Comparison of ENCODE assay signal across 1 cellular context in the genomic region with DNA sequence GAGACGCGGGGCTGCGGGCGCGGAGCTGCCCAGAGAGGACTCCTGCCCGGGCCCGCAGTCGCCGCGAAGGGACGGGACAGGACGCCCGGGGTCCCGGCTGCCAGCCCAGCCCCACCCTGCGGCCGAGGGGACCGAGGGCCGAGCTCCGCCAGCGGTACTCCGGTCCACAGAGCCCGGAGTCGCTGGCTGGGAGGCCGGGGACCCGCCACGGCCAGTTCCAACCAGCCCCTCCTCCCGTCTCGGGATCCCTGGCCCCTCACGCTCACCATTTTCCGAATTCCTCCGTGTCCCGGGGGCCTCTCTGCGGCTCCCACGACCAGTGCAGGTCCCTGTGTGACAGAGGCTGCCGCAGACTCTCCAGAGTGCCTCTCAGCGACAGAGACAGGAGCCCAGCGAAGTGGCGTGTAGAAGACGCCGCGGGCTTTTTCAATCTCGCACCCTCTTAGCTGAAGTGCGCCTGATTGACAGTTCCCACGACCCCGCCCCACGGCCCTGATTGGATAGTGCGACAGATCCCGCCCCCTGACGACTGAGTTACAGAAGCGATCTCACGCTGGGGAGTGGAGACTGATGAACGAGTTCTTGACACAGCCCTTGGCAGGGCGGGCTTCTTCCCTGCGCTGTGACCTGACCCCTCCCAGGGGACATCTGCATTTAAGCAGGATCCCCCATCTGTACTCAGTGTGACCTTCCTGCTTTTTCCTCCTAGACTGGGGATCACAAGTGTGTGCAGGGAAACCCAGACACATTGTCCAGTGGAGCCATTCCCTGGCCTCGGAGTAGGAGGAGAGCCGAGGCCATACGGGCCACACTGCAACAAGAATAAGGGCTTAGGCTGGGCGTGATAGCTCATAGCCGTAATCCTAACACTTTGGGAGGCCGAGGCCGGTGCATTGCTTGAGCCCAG.
A peak's percentile ranks its signal among the peaks of the same experiment; 100 is the strongest.
TF ChIP-seq lines count a peak whose summit lies in the region.

No MANE protein-coding gene starts in this region.

TF ChIP-seq in K562, 482 proteins besides CTCF, POLR2A, EP300 and RAD21 (continued from another document and continues in another):
- TF ChIP-seq, protein P1, sequence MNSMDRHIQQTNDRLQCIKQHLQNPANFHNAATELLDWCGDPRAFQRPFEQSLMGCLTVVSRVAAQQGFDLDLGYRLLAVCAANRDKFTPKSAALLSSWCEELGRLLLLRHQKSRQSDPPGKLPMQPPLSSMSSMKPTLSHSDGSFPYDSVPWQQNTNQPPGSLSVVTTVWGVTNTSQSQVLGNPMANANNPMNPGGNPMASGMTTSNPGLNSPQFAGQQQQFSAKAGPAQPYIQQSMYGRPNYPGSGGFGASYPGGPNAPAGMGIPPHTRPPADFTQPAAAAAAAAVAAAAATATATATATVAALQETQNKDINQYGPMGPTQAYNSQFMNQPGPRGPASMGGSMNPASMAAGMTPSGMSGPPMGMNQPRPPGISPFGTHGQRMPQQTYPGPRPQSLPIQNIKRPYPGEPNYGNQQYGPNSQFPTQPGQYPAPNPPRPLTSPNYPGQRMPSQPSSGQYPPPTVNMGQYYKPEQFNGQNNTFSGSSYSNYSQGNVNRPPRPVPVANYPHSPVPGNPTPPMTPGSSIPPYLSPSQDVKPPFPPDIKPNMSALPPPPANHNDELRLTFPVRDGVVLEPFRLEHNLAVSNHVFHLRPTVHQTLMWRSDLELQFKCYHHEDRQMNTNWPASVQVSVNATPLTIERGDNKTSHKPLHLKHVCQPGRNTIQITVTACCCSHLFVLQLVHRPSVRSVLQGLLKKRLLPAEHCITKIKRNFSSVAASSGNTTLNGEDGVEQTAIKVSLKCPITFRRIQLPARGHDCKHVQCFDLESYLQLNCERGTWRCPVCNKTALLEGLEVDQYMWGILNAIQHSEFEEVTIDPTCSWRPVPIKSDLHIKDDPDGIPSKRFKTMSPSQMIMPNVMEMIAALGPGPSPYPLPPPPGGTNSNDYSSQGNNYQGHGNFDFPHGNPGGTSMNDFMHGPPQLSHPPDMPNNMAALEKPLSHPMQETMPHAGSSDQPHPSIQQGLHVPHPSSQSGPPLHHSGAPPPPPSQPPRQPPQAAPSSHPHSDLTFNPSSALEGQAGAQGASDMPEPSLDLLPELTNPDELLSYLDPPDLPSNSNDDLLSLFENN (IDR thresholded peaks at IDR 0.05; ENCODE audit: low read depth in 2 of 2, low read length in 2 of 2): no peak
- TF ChIP-seq ZNF79 (CRISPR knock-in tag; IDR thresholded peaks at IDR 0.05; ENCODE audit: low read depth) (no peak), THRAP3 (IDR thresholded peaks at IDR 0.05; ENCODE audit: borderline replicate concordance) (no peak), ZBTB1 (CRISPR knock-in tag; IDR thresholded peaks at IDR 0.05; ENCODE audit: borderline replicate concordance, low read depth) (no peak), ZNF644 (tag; IDR thresholded peaks at IDR 0.05; ENCODE audit: low read depth) (no peak), SAFB2 (IDR thresholded peaks at IDR 0.05; ENCODE audit: borderline replicate concordance, low read depth, low read length, severe bottlenecking) (no peak), DMBX1 (CRISPR knock-in tag; IDR thresholded peaks at IDR 0.05; ENCODE audit: borderline replicate concordance) (no peak), KLF13 (tag; IDR thresholded peaks at IDR 0.05; ENCODE audit: borderline replicate concordance, low read depth) (no peak), PCBP1 (IDR thresholded peaks at IDR 0.05; ENCODE audit: low read depth, low read length, poor library complexity, severe bottlenecking) (peak; percentile 38), MEF2D (tag; conservative IDR thresholded peaks at IDR 0.05; ENCODE audit: low read depth) (no peak), CBX3 (IDR thresholded peaks at IDR 0.05; ENCODE audit: borderline replicate concordance in 1 of 2, low read length in 2 of 2) (no peak), SNIP1 (IDR thresholded peaks at IDR 0.05; ENCODE audit: low read depth) (no peak), POLR2AphosphoS2 (IDR thresholded peaks at IDR 0.05; ENCODE audit: low read length) (no peak), BHLHE40 (IDR thresholded peaks at IDR 0.05; ENCODE audit: low read length) (peak; percentile 5; the same call in 1 of the 2 replicates), TARDBP (IDR thresholded peaks at IDR 0.05) (no peak), EZH2 (IDR thresholded peaks at IDR 0.05; ENCODE audit: borderline replicate concordance, low read depth, low read length) (no peak), CREBBP (IDR thresholded peaks at IDR 0.05; ENCODE audit: low read depth, low read length) (no peak), YY1 (IDR thresholded peaks at IDR 0.05; ENCODE audit: borderline replicate concordance in 1 of 3, control insufficient read depth in 1 of 3, extremely low read depth in 1 of 3, insufficient read depth in 3 of 3, insufficient read length in 1 of 3, insufficient replicate concordance in 2 of 3, low read depth in 1 of 3, low read length in 2 of 3) (peak in 1 of 3 experiments; percentile 53), LEF1 (IDR thresholded peaks at IDR 0.05) (no peak), RAD51 (IDR thresholded peaks at IDR 0.05; ENCODE audit: borderline replicate concordance, low read depth) (no peak), ZEB2 (IDR thresholded peaks at IDR 0.05) (no peak)
- TF ChIP-seq, protein P2, sequence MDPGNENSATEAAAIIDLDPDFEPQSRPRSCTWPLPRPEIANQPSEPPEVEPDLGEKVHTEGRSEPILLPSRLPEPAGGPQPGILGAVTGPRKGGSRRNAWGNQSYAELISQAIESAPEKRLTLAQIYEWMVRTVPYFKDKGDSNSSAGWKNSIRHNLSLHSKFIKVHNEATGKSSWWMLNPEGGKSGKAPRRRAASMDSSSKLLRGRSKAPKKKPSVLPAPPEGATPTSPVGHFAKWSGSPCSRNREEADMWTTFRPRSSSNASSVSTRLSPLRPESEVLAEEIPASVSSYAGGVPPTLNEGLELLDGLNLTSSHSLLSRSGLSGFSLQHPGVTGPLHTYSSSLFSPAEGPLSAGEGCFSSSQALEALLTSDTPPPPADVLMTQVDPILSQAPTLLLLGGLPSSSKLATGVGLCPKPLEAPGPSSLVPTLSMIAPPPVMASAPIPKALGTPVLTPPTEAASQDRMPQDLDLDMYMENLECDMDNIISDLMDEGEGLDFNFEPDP (CRISPR knock-in tag; IDR thresholded peaks at IDR 0.05): no peak
- TF ChIP-seq, protein P3, sequence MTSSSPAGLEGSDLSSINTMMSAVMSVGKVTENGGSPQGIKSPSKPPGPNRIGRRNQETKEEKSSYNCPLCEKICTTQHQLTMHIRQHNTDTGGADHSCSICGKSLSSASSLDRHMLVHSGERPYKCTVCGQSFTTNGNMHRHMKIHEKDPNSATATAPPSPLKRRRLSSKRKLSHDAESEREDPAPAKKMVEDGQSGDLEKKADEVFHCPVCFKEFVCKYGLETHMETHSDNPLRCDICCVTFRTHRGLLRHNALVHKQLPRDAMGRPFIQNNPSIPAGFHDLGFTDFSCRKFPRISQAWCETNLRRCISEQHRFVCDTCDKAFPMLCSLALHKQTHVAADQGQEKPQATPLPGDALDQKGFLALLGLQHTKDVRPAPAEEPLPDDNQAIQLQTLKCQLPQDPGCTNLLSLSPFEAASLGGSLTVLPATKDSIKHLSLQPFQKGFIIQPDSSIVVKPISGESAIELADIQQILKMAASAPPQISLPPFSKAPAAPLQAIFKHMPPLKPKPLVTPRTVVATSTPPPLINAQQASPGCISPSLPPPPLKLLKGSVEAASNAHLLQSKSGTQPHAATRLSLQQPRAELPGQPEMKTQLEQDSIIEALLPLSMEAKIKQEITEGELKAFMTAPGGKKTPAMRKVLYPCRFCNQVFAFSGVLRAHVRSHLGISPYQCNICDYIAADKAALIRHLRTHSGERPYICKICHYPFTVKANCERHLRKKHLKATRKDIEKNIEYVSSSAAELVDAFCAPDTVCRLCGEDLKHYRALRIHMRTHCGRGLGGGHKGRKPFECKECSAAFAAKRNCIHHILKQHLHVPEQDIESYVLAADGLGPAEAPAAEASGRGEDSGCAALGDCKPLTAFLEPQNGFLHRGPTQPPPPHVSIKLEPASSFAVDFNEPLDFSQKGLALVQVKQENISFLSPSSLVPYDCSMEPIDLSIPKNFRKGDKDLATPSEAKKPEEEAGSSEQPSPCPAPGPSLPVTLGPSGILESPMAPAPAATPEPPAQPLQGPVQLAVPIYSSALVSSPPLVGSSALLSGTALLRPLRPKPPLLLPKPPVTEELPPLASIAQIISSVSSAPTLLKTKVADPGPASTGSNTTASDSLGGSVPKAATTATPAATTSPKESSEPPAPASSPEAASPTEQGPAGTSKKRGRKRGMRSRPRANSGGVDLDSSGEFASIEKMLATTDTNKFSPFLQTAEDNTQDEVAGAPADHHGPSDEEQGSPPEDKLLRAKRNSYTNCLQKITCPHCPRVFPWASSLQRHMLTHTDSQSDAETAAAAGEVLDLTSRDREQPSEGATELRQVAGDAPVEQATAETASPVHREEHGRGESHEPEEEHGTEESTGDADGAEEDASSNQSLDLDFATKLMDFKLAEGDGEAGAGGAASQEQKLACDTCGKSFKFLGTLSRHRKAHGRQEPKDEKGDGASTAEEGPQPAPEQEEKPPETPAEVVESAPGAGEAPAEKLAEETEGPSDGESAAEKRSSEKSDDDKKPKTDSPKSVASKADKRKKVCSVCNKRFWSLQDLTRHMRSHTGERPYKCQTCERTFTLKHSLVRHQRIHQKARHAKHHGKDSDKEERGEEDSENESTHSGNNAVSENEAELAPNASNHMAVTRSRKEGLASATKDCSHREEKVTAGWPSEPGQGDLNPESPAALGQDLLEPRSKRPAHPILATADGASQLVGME (CRISPR knock-in tag; IDR thresholded peaks at IDR 0.05): no peak
- TF ChIP-seq, protein P4, sequence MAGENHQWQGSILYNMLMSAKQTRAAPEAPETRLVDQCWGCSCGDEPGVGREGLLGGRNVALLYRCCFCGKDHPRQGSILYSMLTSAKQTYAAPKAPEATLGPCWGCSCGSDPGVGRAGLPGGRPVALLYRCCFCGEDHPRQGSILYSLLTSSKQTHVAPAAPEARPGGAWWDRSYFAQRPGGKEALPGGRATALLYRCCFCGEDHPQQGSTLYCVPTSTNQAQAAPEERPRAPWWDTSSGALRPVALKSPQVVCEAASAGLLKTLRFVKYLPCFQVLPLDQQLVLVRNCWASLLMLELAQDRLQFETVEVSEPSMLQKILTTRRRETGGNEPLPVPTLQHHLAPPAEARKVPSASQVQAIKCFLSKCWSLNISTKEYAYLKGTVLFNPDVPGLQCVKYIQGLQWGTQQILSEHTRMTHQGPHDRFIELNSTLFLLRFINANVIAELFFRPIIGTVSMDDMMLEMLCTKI (IDR thresholded peaks at IDR 0.05; ENCODE audit: partially characterized antibody): no peak
- TF ChIP-seq, protein P5, sequence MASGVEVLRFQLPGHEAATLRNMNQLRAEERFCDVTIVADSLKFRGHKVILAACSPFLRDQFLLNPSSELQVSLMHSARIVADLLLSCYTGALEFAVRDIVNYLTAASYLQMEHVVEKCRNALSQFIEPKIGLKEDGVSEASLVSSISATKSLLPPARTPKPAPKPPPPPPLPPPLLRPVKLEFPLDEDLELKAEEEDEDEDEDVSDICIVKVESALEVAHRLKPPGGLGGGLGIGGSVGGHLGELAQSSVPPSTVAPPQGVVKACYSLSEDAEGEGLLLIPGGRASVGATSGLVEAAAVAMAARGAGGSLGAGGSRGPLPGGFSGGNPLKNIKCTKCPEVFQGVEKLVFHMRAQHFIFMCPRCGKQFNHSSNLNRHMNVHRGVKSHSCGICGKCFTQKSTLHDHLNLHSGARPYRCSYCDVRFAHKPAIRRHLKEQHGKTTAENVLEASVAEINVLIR (CRISPR knock-in tag; IDR thresholded peaks at IDR 0.05): no peak
- TF ChIP-seq, protein P6, sequence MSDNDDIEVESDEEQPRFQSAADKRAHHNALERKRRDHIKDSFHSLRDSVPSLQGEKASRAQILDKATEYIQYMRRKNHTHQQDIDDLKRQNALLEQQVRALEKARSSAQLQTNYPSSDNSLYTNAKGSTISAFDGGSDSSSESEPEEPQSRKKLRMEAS (CRISPR knock-in tag; IDR thresholded peaks at IDR 0.05): no peak
- TF ChIP-seq, protein P7, sequence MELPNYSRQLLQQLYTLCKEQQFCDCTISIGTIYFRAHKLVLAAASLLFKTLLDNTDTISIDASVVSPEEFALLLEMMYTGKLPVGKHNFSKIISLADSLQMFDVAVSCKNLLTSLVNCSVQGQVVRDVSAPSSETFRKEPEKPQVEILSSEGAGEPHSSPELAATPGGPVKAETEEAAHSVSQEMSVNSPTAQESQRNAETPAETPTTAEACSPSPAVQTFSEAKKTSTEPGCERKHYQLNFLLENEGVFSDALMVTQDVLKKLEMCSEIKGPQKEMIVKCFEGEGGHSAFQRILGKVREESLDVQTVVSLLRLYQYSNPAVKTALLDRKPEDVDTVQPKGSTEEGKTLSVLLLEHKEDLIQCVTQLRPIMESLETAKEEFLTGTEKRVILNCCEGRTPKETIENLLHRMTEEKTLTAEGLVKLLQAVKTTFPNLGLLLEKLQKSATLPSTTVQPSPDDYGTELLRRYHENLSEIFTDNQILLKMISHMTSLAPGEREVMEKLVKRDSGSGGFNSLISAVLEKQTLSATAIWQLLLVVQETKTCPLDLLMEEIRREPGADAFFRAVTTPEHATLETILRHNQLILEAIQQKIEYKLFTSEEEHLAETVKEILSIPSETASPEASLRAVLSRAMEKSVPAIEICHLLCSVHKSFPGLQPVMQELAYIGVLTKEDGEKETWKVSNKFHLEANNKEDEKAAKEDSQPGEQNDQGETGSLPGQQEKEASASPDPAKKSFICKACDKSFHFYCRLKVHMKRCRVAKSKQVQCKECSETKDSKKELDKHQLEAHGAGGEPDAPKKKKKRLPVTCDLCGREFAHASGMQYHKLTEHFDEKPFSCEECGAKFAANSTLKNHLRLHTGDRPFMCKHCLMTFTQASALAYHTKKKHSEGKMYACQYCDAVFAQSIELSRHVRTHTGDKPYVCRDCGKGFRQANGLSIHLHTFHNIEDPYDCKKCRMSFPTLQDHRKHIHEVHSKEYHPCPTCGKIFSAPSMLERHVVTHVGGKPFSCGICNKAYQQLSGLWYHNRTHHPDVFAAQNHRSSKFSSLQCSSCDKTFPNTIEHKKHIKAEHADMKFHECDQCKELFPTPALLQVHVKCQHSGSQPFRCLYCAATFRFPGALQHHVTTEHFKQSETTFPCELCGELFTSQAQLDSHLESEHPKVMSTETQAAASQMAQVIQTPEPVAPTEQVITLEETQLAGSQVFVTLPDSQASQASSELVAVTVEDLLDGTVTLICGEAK (IDR thresholded peaks at IDR 0.05): no peak
- TF ChIP-seq, protein P7 (CRISPR knock-in tag; IDR thresholded peaks at IDR 0.05): no peak
